Comparison of ENCODE assay signal across 8 cellular contexts in the genomic region with DNA sequence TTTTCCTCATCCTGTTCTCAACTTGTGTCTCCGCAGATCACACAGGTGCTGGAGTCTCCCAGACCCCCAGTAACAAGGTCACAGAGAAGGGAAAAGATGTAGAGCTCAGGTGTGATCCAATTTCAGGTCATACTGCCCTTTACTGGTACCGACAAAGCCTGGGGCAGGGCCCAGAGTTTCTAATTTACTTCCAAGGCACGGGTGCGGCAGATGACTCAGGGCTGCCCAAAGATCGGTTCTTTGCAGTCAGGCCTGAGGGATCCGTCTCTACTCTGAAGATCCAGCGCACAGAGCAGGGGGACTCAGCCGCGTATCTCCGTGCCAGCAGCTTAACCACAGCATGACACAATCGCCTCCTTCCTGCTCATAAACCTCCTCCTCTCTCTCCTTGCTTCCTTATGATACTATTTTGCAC.
A peak's percentile ranks its signal among the peaks of the same experiment; 100 is the strongest.
DNase-seq lines count a peak whose midpoint lies in the region; ATAC-seq, FAIRE-seq and TF ChIP-seq lines count a peak whose summit lies in the region.

No MANE protein-coding gene starts in this region.

- H3K9me2 ChIP-seq in MM.1S (replicated peaks; ENCODE audit: insufficient read depth, low read length) = no peaks in the 10 kb centered on the region

- 61 to 68% methylated on average over 11 of the region's 11 CpGs for WGBS in pancreas, 2 donors

- intact Hi-C loops in activated naive CD4-positive, alpha-beta T cell treated with anti-CD3 and anti-CD28 coated beads for 36 hours (cut with micrococcal nuclease) = loop anchor here (1.0 to 2.0 kb wide), 6 partner anchors 26 to 618 kb away; no protein-coding TSS in a partner anchor
- intact Hi-C loops in pancreas (cut with DNase I) = no loop called here

- no peaks in the 10 kb centered on the region for H3K79me2 ChIP-seq in MM.1S (ENCODE audit: low read length)

- no peaks in the 10 kb centered on the region for H3K36me3 Mint-ChIP-seq in activated naive CD4-positive, alpha-beta T cell treated with anti-CD3 and anti-CD28 coated beads for 36 hours (ENCODE audit: low read depth)
- no peaks in the 10 kb centered on the region for H3K36me3 Mint-ChIP-seq in WTC11

- H3K27ac Mint-ChIP-seq in activated naive CD4-positive, alpha-beta T cell treated with anti-CD3 and anti-CD28 coated beads for 36 hours = peak overlapping the region; percentile 84
- no peak overlapping the region for H3K27ac Mint-ChIP-seq in WTC11

- H3K4me1 ChIP-seq in MM.1S (ENCODE audit: low read length) = peaks cover 20% of the 10 kb centered on the region
- H3K4me1 ChIP-seq in pancreas = no peaks in the 10 kb centered on the region

- no peak overlapping the region for H3K9ac ChIP-seq in MM.1S (ENCODE audit: low read length)

- ATAC-seq in GM18909 (IDR thresholded peaks at IDR 0.05; ENCODE audit: poor library complexity, unreplicated experiment) (peak; percentile 52), pancreas (peak in 3 of 4 donors; percentile 6 to 42 (median 35)), WTC11 (no peak)

- H4K20me1 ChIP-seq in MM.1S (ENCODE audit: insufficient read depth, low read length) = no peaks in the 10 kb centered on the region

- H3K9me3 ChIP-seq in MM.1S (replicated peaks; ENCODE audit: insufficient read depth, low read length) (no peaks in the 10 kb centered on the region), pancreas (no peaks in the 10 kb centered on the region)

- CTCF ChIA-PET in activated naive CD4-positive, alpha-beta T cell treated with anti-CD3 and anti-CD28 coated beads for 36 hours (lab: Charles Lee) = interaction anchor here (0.6 to 3.2 kb wide), 21 partner anchors 14 to 618 kb away, joined by 3 to 17 read pairs (median 4); no protein-coding TSS in a partner anchor
- CTCF ChIA-PET in WTC11 (lab: Charles Lee) = interaction anchor here (0.6 to 4.5 kb wide), 8 partner anchors 9 to 513 kb away, joined by 3 to 33 read pairs (median 10); no protein-coding TSS in a partner anchor

- no peaks in the 10 kb centered on the region for H3K9me3 Mint-ChIP-seq in activated naive CD4-positive, alpha-beta T cell treated with anti-CD3 and anti-CD28 coated beads for 36 hours
- no peaks in the 10 kb centered on the region for H3K9me3 Mint-ChIP-seq in WTC11

- no peak overlapping the region for H3K4me2 ChIP-seq in MM.1S (ENCODE audit: low read depth, low read length)

- no peak for FAIRE-seq in pancreas (lab: Jason Lieb, UNC)

- H3K4me3 ChIP-seq in MM.1S (ENCODE audit: low read length) (no peak overlapping the region), pancreas (no peak overlapping the region)

- H3K27ac ChIP-seq in MM.1S (ENCODE audit: low read length) = no peak overlapping the region
- no peak overlapping the region for H3K27ac ChIP-seq in pancreas

- TF ChIP-seq CTCF in MM.1S (IDR thresholded peaks at IDR 0.05; ENCODE audit: low read length) = no peak
- TF ChIP-seq CTCF in pancreas (IDR thresholded peaks at IDR 0.05) = no peak
- no peak for TF ChIP-seq CTCF in WTC11 (IDR thresholded peaks at IDR 0.05)

- H3K36me3 ChIP-seq in MM.1S (replicated peaks; ENCODE audit: insufficient read depth, low read length) = no peaks in the 10 kb centered on the region
- H3K36me3 ChIP-seq in pancreas = no peaks in the 10 kb centered on the region

- no peak for DNase-seq in MM.1S
- peak; percentile 74 for DNase-seq in activated naive CD4-positive, alpha-beta T cell treated with anti-CD3 and anti-CD28 coated beads for 36 hours
- DNase-seq in pancreas = no peak
- DNase-seq in GM19238 (ENCODE audit: insufficient read length, low spot score) = no peak
- no peak for DNase-seq in SHP77 treated with DMSO at 0.1 percent for 48 hours (lab: John Stamatoyannopoulos, UW)
- DNase-seq in WTC11 (ENCODE audit: low spot score) = no peak
- DNase-seq in DMS79 (lab: John Stamatoyannopoulos, UW) = no peak

- H3F3A ChIP-seq in MM.1S (ENCODE audit: insufficient read depth, low read length) = peaks cover 11% of the 10 kb centered on the region

- H2AFZ ChIP-seq in MM.1S (ENCODE audit: low read length) = peak overlapping the region; percentile 41

- no peaks in the 10 kb centered on the region for H3K27me3 Mint-ChIP-seq in activated naive CD4-positive, alpha-beta T cell treated with anti-CD3 and anti-CD28 coated beads for 36 hours (ENCODE audit: low read depth)
- H3K27me3 Mint-ChIP-seq in WTC11 (ENCODE audit: low read depth) = peaks cover 7% of the 10 kb centered on the region

- peak overlapping the region; percentile 64 for H3K4me3 Mint-ChIP-seq in activated naive CD4-positive, alpha-beta T cell treated with anti-CD3 and anti-CD28 coated beads for 36 hours
- H3K4me3 Mint-ChIP-seq in WTC11 = no peak overlapping the region

- peaks cover 26% of the 10 kb centered on the region for H3K4me1 Mint-ChIP-seq in activated naive CD4-positive, alpha-beta T cell treated with anti-CD3 and anti-CD28 coated beads for 36 hours (ENCODE audit: low read depth)
- peaks cover 18% of the 10 kb centered on the region for H3K4me1 Mint-ChIP-seq in WTC11

- H3K27me3 ChIP-seq in MM.1S (replicated peaks; ENCODE audit: insufficient read depth, low read length) (no peaks in the 10 kb centered on the region), pancreas (no peaks in the 10 kb centered on the region)

- POLR2A ChIA-PET in WTC11 (lab: Charles Lee) = no interaction called here

TF ChIP-seq in WTC11, 78 proteins besides CTCF, POLR2A, EP300 and RAD21:
- no peak for TF ChIP-seq ZNF423 (CRISPR knock-in tag; IDR thresholded peaks at IDR 0.05)
- TF ChIP-seq, protein P1, sequence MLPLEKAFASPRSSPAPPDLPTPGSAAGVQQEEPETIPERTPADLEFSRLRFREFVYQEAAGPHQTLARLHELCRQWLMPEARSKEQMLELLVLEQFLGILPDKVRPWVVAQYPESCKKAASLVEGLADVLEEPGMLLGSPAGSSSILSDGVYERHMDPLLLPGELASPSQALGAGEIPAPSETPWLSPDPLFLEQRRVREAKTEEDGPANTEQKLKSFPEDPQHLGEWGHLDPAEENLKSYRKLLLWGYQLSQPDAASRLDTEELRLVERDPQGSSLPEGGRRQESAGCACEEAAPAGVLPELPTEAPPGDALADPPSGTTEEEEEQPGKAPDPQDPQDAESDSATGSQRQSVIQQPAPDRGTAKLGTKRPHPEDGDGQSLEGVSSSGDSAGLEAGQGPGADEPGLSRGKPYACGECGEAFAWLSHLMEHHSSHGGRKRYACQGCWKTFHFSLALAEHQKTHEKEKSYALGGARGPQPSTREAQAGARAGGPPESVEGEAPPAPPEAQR (CRISPR knock-in tag; IDR thresholded peaks at IDR 0.05) = no peak
- TF ChIP-seq ELF4 (CRISPR knock-in tag; IDR thresholded peaks at IDR 0.05; ENCODE audit: low read depth) = no peak
- no peak for TF ChIP-seq ZNF396 (CRISPR knock-in tag; IDR thresholded peaks at IDR 0.05; ENCODE audit: borderline replicate concordance)
- TF ChIP-seq, protein P2, sequence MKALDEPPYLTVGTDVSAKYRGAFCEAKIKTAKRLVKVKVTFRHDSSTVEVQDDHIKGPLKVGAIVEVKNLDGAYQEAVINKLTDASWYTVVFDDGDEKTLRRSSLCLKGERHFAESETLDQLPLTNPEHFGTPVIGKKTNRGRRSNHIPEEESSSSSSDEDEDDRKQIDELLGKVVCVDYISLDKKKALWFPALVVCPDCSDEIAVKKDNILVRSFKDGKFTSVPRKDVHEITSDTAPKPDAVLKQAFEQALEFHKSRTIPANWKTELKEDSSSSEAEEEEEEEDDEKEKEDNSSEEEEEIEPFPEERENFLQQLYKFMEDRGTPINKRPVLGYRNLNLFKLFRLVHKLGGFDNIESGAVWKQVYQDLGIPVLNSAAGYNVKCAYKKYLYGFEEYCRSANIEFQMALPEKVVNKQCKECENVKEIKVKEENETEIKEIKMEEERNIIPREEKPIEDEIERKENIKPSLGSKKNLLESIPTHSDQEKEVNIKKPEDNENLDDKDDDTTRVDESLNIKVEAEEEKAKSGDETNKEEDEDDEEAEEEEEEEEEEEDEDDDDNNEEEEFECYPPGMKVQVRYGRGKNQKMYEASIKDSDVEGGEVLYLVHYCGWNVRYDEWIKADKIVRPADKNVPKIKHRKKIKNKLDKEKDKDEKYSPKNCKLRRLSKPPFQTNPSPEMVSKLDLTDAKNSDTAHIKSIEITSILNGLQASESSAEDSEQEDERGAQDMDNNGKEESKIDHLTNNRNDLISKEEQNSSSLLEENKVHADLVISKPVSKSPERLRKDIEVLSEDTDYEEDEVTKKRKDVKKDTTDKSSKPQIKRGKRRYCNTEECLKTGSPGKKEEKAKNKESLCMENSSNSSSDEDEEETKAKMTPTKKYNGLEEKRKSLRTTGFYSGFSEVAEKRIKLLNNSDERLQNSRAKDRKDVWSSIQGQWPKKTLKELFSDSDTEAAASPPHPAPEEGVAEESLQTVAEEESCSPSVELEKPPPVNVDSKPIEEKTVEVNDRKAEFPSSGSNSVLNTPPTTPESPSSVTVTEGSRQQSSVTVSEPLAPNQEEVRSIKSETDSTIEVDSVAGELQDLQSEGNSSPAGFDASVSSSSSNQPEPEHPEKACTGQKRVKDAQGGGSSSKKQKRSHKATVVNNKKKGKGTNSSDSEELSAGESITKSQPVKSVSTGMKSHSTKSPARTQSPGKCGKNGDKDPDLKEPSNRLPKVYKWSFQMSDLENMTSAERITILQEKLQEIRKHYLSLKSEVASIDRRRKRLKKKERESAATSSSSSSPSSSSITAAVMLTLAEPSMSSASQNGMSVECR (CRISPR knock-in tag; IDR thresholded peaks at IDR 0.05; ENCODE audit: borderline replicate concordance) = no peak
- TF ChIP-seq CBFB (CRISPR knock-in tag; IDR thresholded peaks at IDR 0.05; ENCODE audit: low read depth) = no peak
- no peak for TF ChIP-seq JUN (CRISPR knock-in tag; IDR thresholded peaks at IDR 0.05)
- no peak for TF ChIP-seq RORB (CRISPR knock-in tag; IDR thresholded peaks at IDR 0.05)
- TF ChIP-seq, protein P3, sequence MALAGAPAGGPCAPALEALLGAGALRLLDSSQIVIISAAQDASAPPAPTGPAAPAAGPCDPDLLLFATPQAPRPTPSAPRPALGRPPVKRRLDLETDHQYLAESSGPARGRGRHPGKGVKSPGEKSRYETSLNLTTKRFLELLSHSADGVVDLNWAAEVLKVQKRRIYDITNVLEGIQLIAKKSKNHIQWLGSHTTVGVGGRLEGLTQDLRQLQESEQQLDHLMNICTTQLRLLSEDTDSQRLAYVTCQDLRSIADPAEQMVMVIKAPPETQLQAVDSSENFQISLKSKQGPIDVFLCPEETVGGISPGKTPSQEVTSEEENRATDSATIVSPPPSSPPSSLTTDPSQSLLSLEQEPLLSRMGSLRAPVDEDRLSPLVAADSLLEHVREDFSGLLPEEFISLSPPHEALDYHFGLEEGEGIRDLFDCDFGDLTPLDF (CRISPR knock-in tag; IDR thresholded peaks at IDR 0.05) = no peak
- no peak for TF ChIP-seq TP53 (CRISPR knock-in tag; IDR thresholded peaks at IDR 0.05)
- TF ChIP-seq ZNF671 (CRISPR knock-in tag; IDR thresholded peaks at IDR 0.05) = no peak
